11 cellular contexts compared by ENCODE assay signal in the genomic region with DNA sequence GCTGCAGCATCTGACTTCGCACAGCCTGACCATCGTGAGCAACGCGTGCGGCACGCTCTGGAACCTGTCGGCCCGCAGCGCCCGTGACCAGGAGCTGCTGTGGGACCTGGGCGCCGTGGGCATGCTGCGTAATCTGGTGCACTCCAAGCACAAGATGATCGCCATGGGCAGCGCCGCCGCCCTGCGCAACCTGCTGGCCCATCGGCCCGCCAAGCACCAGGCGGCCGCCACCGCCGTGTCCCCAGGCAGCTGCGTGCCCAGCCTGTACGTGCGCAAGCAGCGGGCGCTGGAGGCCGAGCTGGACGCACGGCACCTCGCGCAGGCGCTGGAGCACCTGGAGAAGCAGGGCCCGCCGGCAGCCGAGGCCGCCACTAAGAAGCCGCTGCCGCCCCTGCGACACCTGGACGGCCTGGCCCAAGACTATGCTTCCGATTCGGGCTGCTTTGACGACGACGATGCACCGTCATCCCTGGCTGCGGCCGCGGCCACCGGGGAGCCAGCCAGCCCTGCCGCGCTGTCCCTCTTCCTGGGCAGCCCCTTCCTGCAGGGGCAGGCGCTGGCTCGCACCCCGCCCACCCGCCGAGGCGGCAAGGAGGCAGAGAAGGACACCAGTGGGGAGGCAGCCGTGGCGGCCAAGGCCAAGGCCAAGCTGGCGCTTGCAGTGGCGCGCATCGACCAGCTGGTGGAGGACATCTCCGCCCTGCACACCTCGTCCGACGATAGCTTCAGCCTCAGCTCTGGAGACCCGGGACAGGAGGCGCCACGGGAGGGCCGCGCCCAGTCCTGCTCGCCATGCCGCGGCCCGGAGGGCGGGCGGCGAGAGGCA. TPM values are rescaled to one million over a fixed set of nuclear protein-coding genes. Genes with fewer than 3 reads are reported as not detected.
DNase-seq lines count a peak whose midpoint lies in the region; ATAC-seq, FAIRE-seq and TF ChIP-seq lines count a peak whose summit lies in the region.
"Had no signal": no experiment of that assay in that cellular context is flagged by ENCODE, and none has a peak within 500 bp of the region (broad histone marks: within the 10 kb centered on the region; RNA-seq: fewer than 3 reads in every experiment).

No MANE protein-coding gene starts in this region.

- no peak for TF ChIP-seq POLR2A in H54 (IDR thresholded peaks at IDR 0.05; ENCODE audit: low read depth, low read length)

- DNase-seq in AG09319 (ENCODE audit: extremely low read depth, low read depth) (no peak), GM20000 (ENCODE audit: low spot score) (peak; percentile 84), cardiac fibroblast (ENCODE audit: low read depth in 2 of 2) (peak; percentile 51 to 59), lower lobe of right lung (no peak), H54 (ENCODE audit: insufficient read length, low spot score) (no peak), RCC 7860 (ENCODE audit: low spot score) (no peak)
- DNase-seq: activated T-cell treated with anti-CD3 and anti-CD28 coated beads, Interleukin-2, amount 50 U/mL, for 4 hours; NCI-H1417 treated with DMSO at 0.1 percent for 48 hours; stimulated activated naive B cell treated with anti-CD40 and anti-IgM and Interleukin-4, amounts not matched to agents 10 μg/mL and 1 μg/mL and 100 μg/mL, for 72 hours had no signal

- H3K4me3 ChIP-seq in cardiac fibroblast (replicated peaks in 1 of 2; ENCODE audit: low read depth in 2 of 2, low read length in 2 of 2) (no peak overlapping the region), lower lobe of right lung (no peak overlapping the region)

- ATAC-seq in lower lobe of right lung (peak; percentile 48 to 61), GM19351 (IDR thresholded peaks at IDR 0.05; ENCODE audit: unreplicated experiment) (no peak), HG03039 (IDR thresholded peaks at IDR 0.05; ENCODE audit: unreplicated experiment) (no peak)

- H3K4me1 ChIP-seq in lower lobe of right lung: peaks cover 49% of the 10 kb centered on the region

- FAIRE-seq in H54 (lab: Jason Lieb, UNC) (no peak), RCC 7860 (lab: Jason Lieb, UNC) (no peak)

- no peaks in the 10 kb centered on the region for H3K9me3 ChIP-seq in lower lobe of right lung

- intact Hi-C loops in lower lobe of right lung (cut with DNase I): no loop called here

- no peaks in the 10 kb centered on the region for H3K36me3 ChIP-seq in lower lobe of right lung

- peak; percentile 15 for TF ChIP-seq CTCF in AG09319 (IDR thresholded peaks at IDR 0.05; ENCODE audit: low read depth, low read length)
- TF ChIP-seq CTCF in GM20000 (IDR thresholded peaks at IDR 0.05; ENCODE audit: extremely low read depth, missing control alignments): peak; percentile 8
- peak; percentile 49 for TF ChIP-seq CTCF in cardiac fibroblast (IDR thresholded peaks at IDR 0.05; ENCODE audit: low read depth, low read length)
- peak; percentile 54 for TF ChIP-seq CTCF in lower lobe of right lung (IDR thresholded peaks at IDR 0.05)

- H3K27ac ChIP-seq in lower lobe of right lung: no peak overlapping the region

- peaks cover 51% of the 10 kb centered on the region for H3K27me3 ChIP-seq in lower lobe of right lung (ENCODE audit: low read depth)

RNA-seq across cellular contexts. Expression of a gene that starts 13.6 kb away (rescaled TPM):
- total RNA-seq in lower lobe of right lung: 28.5 TPM

RNA-seq across cellular contexts. Expression of a gene that starts 15.5 kb away (rescaled TPM):
- 0.12 TPM for total RNA-seq in lower lobe of right lung

RNA-seq across cellular contexts. Expression of a gene that starts 24.7 kb away (rescaled TPM):
- 7.4 TPM for total RNA-seq in lower lobe of right lung

RNA-seq across cellular contexts. Expression of a gene that starts 25.6 kb away (rescaled TPM):
- total RNA-seq in lower lobe of right lung: 2.5 TPM

RNA-seq across cellular contexts. Expression of a gene that starts 27.2 kb away (rescaled TPM):
- 854 TPM for total RNA-seq in lower lobe of right lung

Comparison
In these comparisons a context has a peak if more than half of its experiments do, and no peak if none do; other contexts are left out.
1. DNase-seq: peak in GM20000 (single experiment) and cardiac fibroblast (2 of 2); none in AG09319 (single experiment), lower lobe of right lung (single experiment), H54 (single experiment) and RCC 7860 (single experiment).
2. ATAC-seq: peak in lower lobe of right lung (2 of 2); none in GM19351 (single experiment) and HG03039 (single experiment).
3. Peak in every context shown above with its lines, with median percentiles within 50 percentile points of each other: CTCF ChIP-seq.